9 cellular contexts compared by ENCODE assay signal in the genomic region with DNA sequence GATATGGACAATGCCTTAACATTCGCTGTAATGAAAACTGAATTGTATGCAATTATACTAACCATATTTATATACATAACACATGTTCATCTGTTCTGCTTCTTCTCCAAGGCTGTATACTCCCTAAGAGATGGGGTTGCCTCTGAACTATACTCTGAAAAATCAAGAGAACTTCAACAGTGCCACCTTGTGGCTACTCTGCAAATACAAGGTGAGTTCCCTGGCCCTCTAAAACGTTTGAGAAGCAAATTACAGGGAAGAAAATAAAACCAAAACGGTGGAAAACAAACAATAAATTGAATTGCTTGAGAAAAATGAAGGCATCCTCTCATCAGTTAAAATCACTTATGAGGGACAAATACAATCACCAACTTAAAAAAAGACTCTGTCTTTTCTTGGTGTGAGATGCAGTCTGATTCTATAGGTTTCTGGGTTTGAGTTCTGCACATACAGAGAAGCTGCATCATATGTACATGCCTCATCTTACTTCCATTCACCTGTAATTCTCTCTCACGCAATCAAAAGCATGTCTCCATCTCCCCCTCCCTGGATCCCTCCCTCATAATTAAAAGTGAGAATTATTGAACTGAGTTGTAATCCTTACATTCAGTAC.
DNase-seq lines count a peak whose midpoint lies in the region; ATAC-seq lines count a peak whose summit lies in the region.
"Had no signal": no experiment of that assay in that cellular context is flagged by ENCODE, and none has a peak within 500 bp of the region (broad histone marks: within the 10 kb centered on the region; RNA-seq: fewer than 3 reads in every experiment).

No MANE protein-coding gene starts in this region.

- H3K27me3 Mint-ChIP-seq in T-cell: no peaks in the 10 kb centered on the region

- H3K36me3 Mint-ChIP-seq in T-cell: peaks cover 11% of the 10 kb centered on the region

- H3K9me3 Mint-ChIP-seq in T-cell: no peaks in the 10 kb centered on the region

- ATAC-seq in GM21529 (IDR thresholded peaks at IDR 0.05; ENCODE audit: unreplicated experiment) (peak; percentile 61), T-cell (replicated peaks in 1 of 4) (peak; percentile 61 to 83 (median 80))

- no peaks in the 10 kb centered on the region for H3K9me3 ChIP-seq in MG63
- H3K9me3 ChIP-seq: BLaER1 had no signal

- POLR2A ChIA-PET in T-cell (lab: Charles Lee): no interaction called here

- H3K4me3 Mint-ChIP-seq in T-cell: no peak overlapping the region

- no peak overlapping the region for H3K27ac Mint-ChIP-seq in T-cell

- H3K4me1 Mint-ChIP-seq in T-cell: peaks cover 45 to 57% (median 48%) of the 10 kb centered on the region in 3 donors

- peak; percentile 14 to 71 (median 59) for DNase-seq in NCI-H1417 (lab: John Stamatoyannopoulos, UW)
- no peak for DNase-seq in NCI-H1417 treated with DMSO at 0.1 percent for 48 hours (lab: John Stamatoyannopoulos, UW)
- DNase-seq in MG63: peak; percentile 32
- DNase-seq in T-cell: peak in 27 of 34 experiments; percentile 3 to 51 (median 26)
- DNase-seq in central memory CD4-positive, alpha-beta T cell: peak; percentile 33
- DNase-seq in left kidney (ENCODE audit: low read depth, low spot score): peak; percentile 85
- peak; percentile 15 to 20 for DNase-seq in stimulated activated CD8-positive, alpha-beta memory T cell treated with anti-CD3 and anti-CD28 coated beads, Interleukin-7, amount 100 ng/mL, for 1 hour (ENCODE audit: low read depth in 2 of 2)

- H3K4me3 ChIP-seq in MG63: no peak overlapping the region
- H3K4me3 ChIP-seq: BLaER1 had no signal

- H3K36me3 ChIP-seq in MG63: peaks cover 29% of the 10 kb centered on the region

- H3K27me3 ChIP-seq in MG63: no peaks in the 10 kb centered on the region
- H3K27me3 ChIP-seq: BLaER1 had no signal

- CTCF ChIA-PET in T-cell (lab: Charles Lee): interaction anchor here (1.0 to 1.9 kb wide), 7 partner anchors 9 to 701 kb away, joined by 3 to 7 read pairs (median 4); partner anchors contain the start of gene FBXW11 (in 1 of the 2)
